In genomic region chr7:17774248-17774647, GRCh38 we compare ENCODE assay signal across 14 cellular contexts.
DNase-seq lines count a peak whose midpoint lies in the region; ATAC-seq, FAIRE-seq and TF ChIP-seq lines count a peak whose summit lies in the region.
"Had no signal": no experiment of that assay in that cellular context is flagged by ENCODE, and none has a peak within 500 bp of the region (broad histone marks: within the 10 kb centered on the region; RNA-seq: fewer than 3 reads in every experiment).

No MANE protein-coding gene starts in this region.

- H3K27ac ChIP-seq in right cardiac atrium (ENCODE audit: low read length): no peak overlapping the region

- H3K4me3 ChIP-seq in right cardiac atrium (ENCODE audit: low read length): no peak overlapping the region
- H3K4me3 ChIP-seq: gastrocnemius medialis had no signal

- no peak overlapping the region for H3K4me3 Mint-ChIP-seq in activated T-cell treated with anti-CD3 and anti-CD28 coated beads, Interleukin-2, amount 50 U/mL, for 72 hours
- no peak overlapping the region for H3K4me3 Mint-ChIP-seq in stimulated activated naive B cell treated with anti-CD40 and anti-IgM and Interleukin-4, amounts not matched to agents 10 μg/mL and 1 μg/mL and 100 μg/mL, for 72 hours
- H3K4me3 Mint-ChIP-seq: activated naive CD8-positive, alpha-beta T cell treated with anti-CD3 and anti-CD28 coated beads for 36 hours; memory B cell; type B pancreatic cell had no signal

- no peaks in the 10 kb centered on the region for H3K36me3 Mint-ChIP-seq in activated T-cell treated with anti-CD3 and anti-CD28 coated beads, Interleukin-2, amount 50 U/mL, for 72 hours (ENCODE audit: insufficient read depth in 2 of 2)
- peaks cover 0 to 9% of the 10 kb centered on the region in 2 donors for H3K36me3 Mint-ChIP-seq in stimulated activated naive B cell treated with anti-CD40 and anti-IgM and Interleukin-4, amounts not matched to agents 10 μg/mL and 1 μg/mL and 100 μg/mL, for 72 hours
- H3K36me3 Mint-ChIP-seq: memory B cell, type B pancreatic cell had no signal

- intact Hi-C loops in right cardiac atrium (cut with DNase I): no loop called here

- 68% methylated on average over 2 of the region's 2 CpGs for WGBS in right cardiac atrium

- peaks cover 18% of the 10 kb centered on the region for H3K4me1 Mint-ChIP-seq in activated T-cell treated with anti-CD3 and anti-CD28 coated beads, Interleukin-2, amount 50 U/mL, for 72 hours (ENCODE audit: low read depth)
- peaks cover 8% of the 10 kb centered on the region in 2 donors for H3K4me1 Mint-ChIP-seq in stimulated activated naive B cell treated with anti-CD40 and anti-IgM and Interleukin-4, amounts not matched to agents 10 μg/mL and 1 μg/mL and 100 μg/mL, for 72 hours

- ATAC-seq in HG02759 (IDR thresholded peaks at IDR 0.05; ENCODE audit: unreplicated experiment) (peak; percentile 37), right cardiac atrium (peak; percentile 59 to 71), HG02571 (IDR thresholded peaks at IDR 0.05; ENCODE audit: unreplicated experiment) (no peak)
- no peak for ATAC-seq in activated T-cell treated with anti-CD3 and anti-CD28 coated beads, Interleukin-2, amount 50 U/mL, for 72 hours (replicated peaks in 1 of 2)
- no peak for ATAC-seq in stimulated activated naive B cell treated with anti-CD40 and anti-IgM and Interleukin-4, amounts not matched to agents 10 μg/mL and 1 μg/mL and 100 μg/mL, for 72 hours (replicated peaks)

- H3K27me3 Mint-ChIP-seq in activated T-cell treated with anti-CD3 and anti-CD28 coated beads, Interleukin-2, amount 50 U/mL, for 72 hours (ENCODE audit: low read depth): peaks cover 6% of the 10 kb centered on the region
- H3K27me3 Mint-ChIP-seq in stimulated activated naive B cell treated with anti-CD40 and anti-IgM and Interleukin-4, amounts not matched to agents 10 μg/mL and 1 μg/mL and 100 μg/mL, for 72 hours: no peaks in the 10 kb centered on the region
- H3K27me3 Mint-ChIP-seq: activated naive CD8-positive, alpha-beta T cell treated with anti-CD3 and anti-CD28 coated beads for 36 hours; memory B cell; type B pancreatic cell had no signal

- DNase-seq in AG08396 (ENCODE audit: low spot score) (peak; percentile 47), amniotic epithelial cell (ENCODE audit: low read depth) (peak; percentile 93), right cardiac atrium (peak in 1 of 3 donors; percentile 9), GM12891 (ENCODE audit: insufficient read length, low spot score) (no peak)
- no peak for DNase-seq in activated T-cell treated with anti-CD3 and anti-CD28 coated beads, Interleukin-2, amount 50 U/mL, for 72 hours
- DNase-seq in stimulated activated naive B cell treated with anti-CD40 and anti-IgM and Interleukin-4, amounts not matched to agents 10 μg/mL and 1 μg/mL and 100 μg/mL, for 72 hours: no peak
- DNase-seq: activated naive CD8-positive, alpha-beta T cell treated with anti-CD3 and anti-CD28 coated beads for 36 hours; gastrocnemius medialis; NCI-H446 treated with DMSO at 0.1 percent for 48 hours; retina had no signal

- H3K27me3 ChIP-seq in right cardiac atrium (ENCODE audit: control insufficient read depth, insufficient read depth): no peaks in the 10 kb centered on the region
- H3K27me3 ChIP-seq: gastrocnemius medialis had no signal

- H3K9me3 ChIP-seq in right cardiac atrium (ENCODE audit: control insufficient read depth, low read length): no peaks in the 10 kb centered on the region
- H3K9me3 ChIP-seq: gastrocnemius medialis had no signal

- TF ChIP-seq POLR2A in GM12891 (IDR thresholded peaks at IDR 0.05; ENCODE audit: low read depth, low read length): no peak

- no peaks in the 10 kb centered on the region for H3K9me3 Mint-ChIP-seq in activated T-cell treated with anti-CD3 and anti-CD28 coated beads, Interleukin-2, amount 50 U/mL, for 72 hours
- H3K9me3 Mint-ChIP-seq in stimulated activated naive B cell treated with anti-CD40 and anti-IgM and Interleukin-4, amounts not matched to agents 10 μg/mL and 1 μg/mL and 100 μg/mL, for 72 hours: no peaks in the 10 kb centered on the region
- H3K9me3 Mint-ChIP-seq: activated naive CD8-positive, alpha-beta T cell treated with anti-CD3 and anti-CD28 coated beads for 36 hours; memory B cell; type B pancreatic cell had no signal

- FAIRE-seq in GM12891 (lab: Jason Lieb, UNC): no peak

- H3K4me1 ChIP-seq in right cardiac atrium (ENCODE audit: control insufficient read depth, insufficient read depth, low read length): peaks cover 5% of the 10 kb centered on the region
- H3K4me1 ChIP-seq: gastrocnemius medialis had no signal

- no peak overlapping the region for H3K27ac Mint-ChIP-seq in activated T-cell treated with anti-CD3 and anti-CD28 coated beads, Interleukin-2, amount 50 U/mL, for 72 hours
- H3K27ac Mint-ChIP-seq in stimulated activated naive B cell treated with anti-CD40 and anti-IgM and Interleukin-4, amounts not matched to agents 10 μg/mL and 1 μg/mL and 100 μg/mL, for 72 hours: no peak overlapping the region
- H3K27ac Mint-ChIP-seq: activated naive CD8-positive, alpha-beta T cell treated with anti-CD3 and anti-CD28 coated beads for 36 hours; memory B cell; type B pancreatic cell had no signal

TF ChIP-seq in GM12891, 5 proteins besides CTCF, POLR2A, EP300 and RAD21:
- no peak for TF ChIP-seq SPI1 (IDR thresholded peaks at IDR 0.05; ENCODE audit: low read depth, low read length)

Comparison
In these comparisons a context has a peak if more than half of its experiments do, and no peak if none do; other contexts are left out.
1. DNase-seq: peak in AG08396 (single experiment) and amniotic epithelial cell (single experiment); none in GM12891 (single experiment), activated T-cell treated with anti-CD3 and anti-CD28 coated beads, Interleukin-2, amount 50 U/mL, for 72 hours (0 of 2) and stimulated activated naive B cell treated with anti-CD40 and anti-IgM and Interleukin-4, amounts not matched to agents 10 μg/mL and 1 μg/mL and 100 μg/mL, for 72 hours (single experiment).
2. ATAC-seq: peak in HG02759 (single experiment) and right cardiac atrium (2 of 2); none in HG02571 (single experiment), activated T-cell treated with anti-CD3 and anti-CD28 coated beads, Interleukin-2, amount 50 U/mL, for 72 hours (0 of 2) and stimulated activated naive B cell treated with anti-CD40 and anti-IgM and Interleukin-4, amounts not matched to agents 10 μg/mL and 1 μg/mL and 100 μg/mL, for 72 hours (0 of 2).